ENCODE assay signal across 20 cellular contexts in genomic region chr3:147904421-147904820, GRCh38.
DNase-seq lines count a peak whose midpoint lies in the region; ATAC-seq and TF ChIP-seq lines count a peak whose summit lies in the region.
"Had no signal": no experiment of that assay in that cellular context is flagged by ENCODE, and none has a peak within 500 bp of the region (broad histone marks: within the 10 kb centered on the region; RNA-seq: fewer than 3 reads in every experiment).

No MANE protein-coding gene starts in this region.

- intact Hi-C loops in left colon (cut with DNase I, micrococcal nuclease), result no loop called here

- H3K27ac ChIP-seq in SJCRH30, result no peak overlapping the region
- H3K27ac ChIP-seq: BLaER1 treated with 17β-estradiol and CSF1 and Interleukin-3, amounts not matched to agents 10 nM and 100 nM; C4-2B had no signal

- H3K4me3 ChIP-seq in BE2C (ENCODE audit: low read depth, low read length) (no peak overlapping the region), MG63 (no peak overlapping the region), SJCRH30 (no peak overlapping the region)
- H3K4me3 ChIP-seq: BLaER1 treated with 17β-estradiol and CSF1 and Interleukin-3, amounts not matched to agents 10 nM and 100 nM; GM12878 had no signal

- H3K9me3 ChIP-seq in BE2C, result peaks cover 5% of the 10 kb centered on the region; the same call in 1 of the 2 replicates
- peaks cover 9% of the 10 kb centered on the region for H3K9me3 ChIP-seq in MG63
- peaks cover 13% of the 10 kb centered on the region for H3K9me3 ChIP-seq in SJCRH30 (replicated peaks)

- DNase-seq in BE2C (peak; percentile 7), MG63 (peak; percentile 4), SJCRH30 (peak; percentile 89 to 93), NCI-H446 (lab: John Stamatoyannopoulos, UW) (no peak), left colon (no peak)
- DNase-seq: 8988T; ACHN; Caco-2; Calu3; CD4-positive, alpha-beta T cell; CD8-positive, alpha-beta T cell; DMS153; DMS53; DMS79; DND-41; EL; GDM1 had no signal

- no peaks in the 10 kb centered on the region for H3K36me3 ChIP-seq in BE2C
- no peaks in the 10 kb centered on the region for H3K36me3 ChIP-seq in MG63
- no peaks in the 10 kb centered on the region for H3K36me3 ChIP-seq in SJCRH30
- H3K36me3 ChIP-seq: BLaER1 treated with 17β-estradiol and CSF1 and Interleukin-3, amounts not matched to agents 10 nM and 100 nM had no signal

- H3K27me3 ChIP-seq in BE2C, result no peaks in the 10 kb centered on the region
- H3K27me3 ChIP-seq in MG63, result no peaks in the 10 kb centered on the region
- no peaks in the 10 kb centered on the region for H3K27me3 ChIP-seq in SJCRH30
- H3K27me3 ChIP-seq: BLaER1 treated with 17β-estradiol and CSF1 and Interleukin-3, amounts not matched to agents 10 nM and 100 nM had no signal

- no peak for TF ChIP-seq CTCF in BE2C (IDR thresholded peaks at IDR 0.05; ENCODE audit: low read depth, low read length)

- H3K4me1 ChIP-seq in BE2C (no peaks in the 10 kb centered on the region), SJCRH30 (peaks cover 7% of the 10 kb centered on the region)
- H3K4me1 ChIP-seq: BLaER1 treated with 17β-estradiol and CSF1 and Interleukin-3, amounts not matched to agents 10 nM and 100 nM had no signal

- no peak for ATAC-seq in left colon
- ATAC-seq: CD8-positive, alpha-beta T cell had no signal

Comparison
In these comparisons a context has a peak if more than half of its experiments do, and no peak if none do; other contexts are left out.
1. DNase-seq: peak in BE2C (single experiment), MG63 (single experiment) and SJCRH30 (2 of 2); none in NCI-H446 (0 of 2) and left colon (0 of 2).